Comparison of ENCODE assay signal across 8 cellular contexts in genomic region chr6:116370328-116370716, GRCh38.
DNase-seq lines count a peak whose midpoint lies in the region; ATAC-seq and TF ChIP-seq lines count a peak whose summit lies in the region.

No MANE protein-coding gene starts in this region.

- no peaks in the 10 kb centered on the region for H3K4me1 ChIP-seq in NT2/D1 (ENCODE audit: insufficient read depth, insufficient read length)
- H3K4me1 ChIP-seq in endocrine pancreas (ENCODE audit: control insufficient read depth, insufficient read depth, low read length): no peaks in the 10 kb centered on the region

- H3K4me3 ChIP-seq in NT2/D1 (ENCODE audit: insufficient read length, low read depth) (peak overlapping the region; percentile 72), endocrine pancreas (ENCODE audit: control insufficient read depth, insufficient read depth, low read length) (no peak overlapping the region)

- H3K36me3 ChIP-seq in NT2/D1 (ENCODE audit: insufficient read depth, insufficient read length, low read length): peaks cover 6% of the 10 kb centered on the region
- no peaks in the 10 kb centered on the region for H3K36me3 ChIP-seq in endocrine pancreas (ENCODE audit: control insufficient read depth, insufficient read depth, low read length)

- ATAC-seq in GM18517 (IDR thresholded peaks at IDR 0.05; ENCODE audit: unreplicated experiment): peak; percentile 48
- ATAC-seq in GM18861 (IDR thresholded peaks at IDR 0.05; ENCODE audit: unreplicated experiment): no peak
- no peak for ATAC-seq in GM21360 (IDR thresholded peaks at IDR 0.05; ENCODE audit: unreplicated experiment)

- no peaks in the 10 kb centered on the region for H3K27me3 Mint-ChIP-seq in nephron progenitor cell (ENCODE audit: low read depth, poor library complexity)

- H3K4me3 Mint-ChIP-seq in nephron progenitor cell: peak overlapping the region; percentile 93

- H3K9me3 ChIP-seq in NT2/D1 (ENCODE audit: insufficient read depth, low read length): no peaks in the 10 kb centered on the region
- H3K9me3 ChIP-seq in endocrine pancreas (ENCODE audit: control insufficient read depth, low read length): no peaks in the 10 kb centered on the region

- H3K9ac ChIP-seq in NT2/D1 (ENCODE audit: insufficient read length, low read depth) (peak overlapping the region; percentile 72), endocrine pancreas (ENCODE audit: control insufficient read depth, insufficient read depth, low read length) (peak overlapping the region; percentile 38)

- peaks cover 10% of the 10 kb centered on the region for H3K36me3 Mint-ChIP-seq in nephron progenitor cell (ENCODE audit: low read depth)

- H3K4me1 Mint-ChIP-seq in nephron progenitor cell: peaks cover 26% of the 10 kb centered on the region

- no peak for TF ChIP-seq CTCF in nephron progenitor cell (IDR thresholded peaks at IDR 0.05)

- DNase-seq in NT2/D1 (ENCODE audit: low read depth, low spot score): peak; percentile 43
- DNase-seq in nephron progenitor cell: no peak
- no peak for DNase-seq in GDM1 (lab: John Stamatoyannopoulos, UW)
- DNase-seq in glomerular visceral epithelial cell (ENCODE audit: extremely low spot score): no peak

- H3K27me3 ChIP-seq in NT2/D1 (ENCODE audit: insufficient read depth, insufficient read length): no peaks in the 10 kb centered on the region
- no peaks in the 10 kb centered on the region for H3K27me3 ChIP-seq in endocrine pancreas (ENCODE audit: control insufficient read depth, insufficient read depth, low read length)

- H3K9me3 Mint-ChIP-seq in nephron progenitor cell: no peaks in the 10 kb centered on the region

- peak overlapping the region; percentile 87 for H3K27ac Mint-ChIP-seq in nephron progenitor cell
